In the genomic region with DNA sequence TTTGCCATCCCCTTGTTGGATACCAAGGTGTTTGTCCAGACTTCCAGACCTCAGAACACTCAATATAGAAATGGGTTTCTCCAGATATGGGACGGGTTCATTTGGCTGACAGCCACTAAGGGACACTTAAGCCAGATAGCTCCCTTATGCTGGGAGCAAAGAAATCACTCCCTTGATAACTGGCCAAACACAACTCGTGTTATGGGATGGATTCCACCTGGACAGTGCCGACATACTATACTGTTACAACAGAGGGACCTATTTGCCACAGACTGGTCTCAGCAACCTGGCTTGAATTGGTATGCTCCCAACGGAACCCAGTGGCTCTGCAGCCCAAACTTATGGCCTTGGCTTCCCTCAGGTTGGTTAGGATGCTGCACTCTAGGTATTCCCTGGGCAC, we compare ENCODE assay signal across 23 cellular contexts.
"Had no signal": no experiment of that assay in that cellular context is flagged by ENCODE, and none has a peak within 500 bp of the region (broad histone marks: within the 10 kb centered on the region; RNA-seq: fewer than 3 reads in every experiment).

No MANE protein-coding gene starts in this region.

- H3K4me3 ChIP-seq: coronary artery, dorsolateral prefrontal cortex, left lung, lung, pancreas, skin epidermis, stomach, thyroid gland, upper lobe of left lung, vagina had no signal

- H3K27ac ChIP-seq: coronary artery, dorsolateral prefrontal cortex, left lung, pancreas, skin epidermis, stomach, thyroid gland, upper lobe of left lung, vagina had no signal

- H3K36me3 Mint-ChIP-seq: natural killer cell treated with Interleukin-12 subunit alpha and Interleukin-12 subunit beta and Interleukin-15 and Interleukin-18, amount 100 ng/mL, for 72 hours; stimulated activated naive B cell treated with anti-CD40 and anti-IgM and Interleukin-4, amounts not matched to agents 10 μg/mL and 1 μg/mL and 100 μg/mL, for 72 hours had no signal

- H3K27ac Mint-ChIP-seq: natural killer cell treated with Interleukin-12 subunit alpha and Interleukin-12 subunit beta and Interleukin-15 and Interleukin-18, amount 100 ng/mL, for 72 hours; progenitor cell of endocrine pancreas; stimulated activated naive B cell treated with anti-CD40 and anti-IgM and Interleukin-4, amounts not matched to agents 10 μg/mL and 1 μg/mL and 100 μg/mL, for 72 hours had no signal

- H3K9me3 ChIP-seq: left lung, pancreas, stomach, thyroid gland, upper lobe of left lung, vagina had no signal

- H3K4me1 ChIP-seq: left lung, pancreas, stomach, thyroid gland, upper lobe of left lung, vagina had no signal

- H3K4me3 Mint-ChIP-seq: natural killer cell treated with Interleukin-12 subunit alpha and Interleukin-12 subunit beta and Interleukin-15 and Interleukin-18, amount 100 ng/mL, for 72 hours; stimulated activated naive B cell treated with anti-CD40 and anti-IgM and Interleukin-4, amounts not matched to agents 10 μg/mL and 1 μg/mL and 100 μg/mL, for 72 hours had no signal

- H3K36me3 ChIP-seq: left lung, pancreas, stomach, thyroid gland, upper lobe of left lung, vagina had no signal

- H3K27me3 ChIP-seq: dorsolateral prefrontal cortex, left lung, pancreas, stomach, thyroid gland, upper lobe of left lung, vagina had no signal

- ATAC-seq: left lung; natural killer cell treated with Interleukin-12 subunit alpha and Interleukin-12 subunit beta and Interleukin-15 and Interleukin-18, amount 100 ng/mL, for 72 hours; pancreas; sciatic nerve; stimulated activated naive B cell treated with anti-CD40 and anti-IgM and Interleukin-4, amounts not matched to agents 10 μg/mL and 1 μg/mL and 100 μg/mL, for 72 hours had no signal

- DNase-seq: dorsolateral prefrontal cortex; effector CD8-positive, alpha-beta T cell; foreskin melanocyte; islet precursor cell; left lung; mesenchymal stem cell; midbrain; occipital lobe; pancreas; stimulated activated CD4-positive, alpha-beta T cell treated with anti-CD3 and anti-CD28 coated beads, Interleukin-2, amount 100 ng/mL, for 24 hours; stimulated activated CD4-positive, alpha-beta T cell treated with anti-CD3 and anti-CD28 coated beads, Interleukin-4, amount 100 ng/mL, for 4 hours; stimulated activated naive B cell treated with anti-CD40 and anti-IgM and Interleukin-4, amounts not matched to agents 10 μg/mL and 1 μg/mL and 100 μg/mL, for 72 hours; stomach; substantia nigra; thyroid gland; upper lobe of left lung had no signal
